1 cellular context compared by ENCODE assay signal in genomic region chr14:52789118-52789517, GRCh38.
TF ChIP-seq lines count a peak whose summit lies in the region.

No MANE protein-coding gene starts in this region.

TF ChIP-seq in GM23338, 12 proteins besides CTCF, POLR2A, EP300 and RAD21 (continued from another document):
- TF ChIP-seq EZH2 (IDR thresholded peaks at IDR 0.05; ENCODE audit: low read depth, unreplicated experiment) (no peak), CREB1 (CRISPR knock-in tag; IDR thresholded peaks at IDR 0.05; ENCODE audit: low read depth) (no peak), JUNB (IDR thresholded peaks at IDR 0.05; ENCODE audit: unreplicated experiment) (no peak), NANOG (IDR thresholded peaks at IDR 0.05; ENCODE audit: borderline replicate concordance) (no peak), ZNF114 (CRISPR knock-in tag; IDR thresholded peaks at IDR 0.05) (no peak), EZH2phosphoT487 (IDR thresholded peaks at IDR 0.05; ENCODE audit: unreplicated experiment) (no peak)
- TF ChIP-seq, protein P1, sequence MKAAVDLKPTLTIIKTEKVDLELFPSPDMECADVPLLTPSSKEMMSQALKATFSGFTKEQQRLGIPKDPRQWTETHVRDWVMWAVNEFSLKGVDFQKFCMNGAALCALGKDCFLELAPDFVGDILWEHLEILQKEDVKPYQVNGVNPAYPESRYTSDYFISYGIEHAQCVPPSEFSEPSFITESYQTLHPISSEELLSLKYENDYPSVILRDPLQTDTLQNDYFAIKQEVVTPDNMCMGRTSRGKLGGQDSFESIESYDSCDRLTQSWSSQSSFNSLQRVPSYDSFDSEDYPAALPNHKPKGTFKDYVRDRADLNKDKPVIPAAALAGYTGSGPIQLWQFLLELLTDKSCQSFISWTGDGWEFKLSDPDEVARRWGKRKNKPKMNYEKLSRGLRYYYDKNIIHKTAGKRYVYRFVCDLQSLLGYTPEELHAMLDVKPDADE (IDR thresholded peaks at IDR 0.05) = no peak
- TF ChIP-seq, protein P2, sequence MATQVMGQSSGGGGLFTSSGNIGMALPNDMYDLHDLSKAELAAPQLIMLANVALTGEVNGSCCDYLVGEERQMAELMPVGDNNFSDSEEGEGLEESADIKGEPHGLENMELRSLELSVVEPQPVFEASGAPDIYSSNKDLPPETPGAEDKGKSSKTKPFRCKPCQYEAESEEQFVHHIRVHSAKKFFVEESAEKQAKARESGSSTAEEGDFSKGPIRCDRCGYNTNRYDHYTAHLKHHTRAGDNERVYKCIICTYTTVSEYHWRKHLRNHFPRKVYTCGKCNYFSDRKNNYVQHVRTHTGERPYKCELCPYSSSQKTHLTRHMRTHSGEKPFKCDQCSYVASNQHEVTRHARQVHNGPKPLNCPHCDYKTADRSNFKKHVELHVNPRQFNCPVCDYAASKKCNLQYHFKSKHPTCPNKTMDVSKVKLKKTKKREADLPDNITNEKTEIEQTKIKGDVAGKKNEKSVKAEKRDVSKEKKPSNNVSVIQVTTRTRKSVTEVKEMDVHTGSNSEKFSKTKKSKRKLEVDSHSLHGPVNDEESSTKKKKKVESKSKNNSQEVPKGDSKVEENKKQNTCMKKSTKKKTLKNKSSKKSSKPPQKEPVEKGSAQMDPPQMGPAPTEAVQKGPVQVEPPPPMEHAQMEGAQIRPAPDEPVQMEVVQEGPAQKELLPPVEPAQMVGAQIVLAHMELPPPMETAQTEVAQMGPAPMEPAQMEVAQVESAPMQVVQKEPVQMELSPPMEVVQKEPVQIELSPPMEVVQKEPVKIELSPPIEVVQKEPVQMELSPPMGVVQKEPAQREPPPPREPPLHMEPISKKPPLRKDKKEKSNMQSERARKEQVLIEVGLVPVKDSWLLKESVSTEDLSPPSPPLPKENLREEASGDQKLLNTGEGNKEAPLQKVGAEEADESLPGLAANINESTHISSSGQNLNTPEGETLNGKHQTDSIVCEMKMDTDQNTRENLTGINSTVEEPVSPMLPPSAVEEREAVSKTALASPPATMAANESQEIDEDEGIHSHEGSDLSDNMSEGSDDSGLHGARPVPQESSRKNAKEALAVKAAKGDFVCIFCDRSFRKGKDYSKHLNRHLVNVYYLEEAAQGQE (IDR thresholded peaks at IDR 0.05; ENCODE audit: unreplicated experiment) = no peak
